13 cellular contexts compared by ENCODE assay signal in genomic region chr3:48405343-48405881, GRCh38. TPM values are rescaled to one million over a fixed set of nuclear protein-coding genes. Genes with fewer than 3 reads are reported as not detected.
DNase-seq lines count a peak whose midpoint lies in the region; ATAC-seq and TF ChIP-seq lines count a peak whose summit lies in the region.
"Had no signal": no experiment of that assay in that cellular context is flagged by ENCODE, and none has a peak within 500 bp of the region (broad histone marks: within the 10 kb centered on the region; RNA-seq: fewer than 3 reads in every experiment).

No MANE protein-coding gene starts in this region.

- H3K4me3 Mint-ChIP-seq in activated naive CD4-positive, alpha-beta T cell treated with anti-CD3 and anti-CD28 coated beads, Interleukin-2, amount 10 ng/mL, durations not matched to agents 7 days and 5 days: no peak overlapping the region
- H3K4me3 Mint-ChIP-seq in natural killer cell treated with Interleukin-12 subunit alpha and Interleukin-12 subunit beta and Interleukin-15 and Interleukin-18, amount 100 ng/mL, for 72 hours: no peak overlapping the region

- H3K27ac Mint-ChIP-seq in activated naive CD4-positive, alpha-beta T cell treated with anti-CD3 and anti-CD28 coated beads, Interleukin-2, amount 10 ng/mL, durations not matched to agents 7 days and 5 days: no peak overlapping the region
- no peak overlapping the region for H3K27ac Mint-ChIP-seq in natural killer cell treated with Interleukin-12 subunit alpha and Interleukin-12 subunit beta and Interleukin-15 and Interleukin-18, amount 100 ng/mL, for 72 hours

- CTCF ChIA-PET in activated naive CD4-positive, alpha-beta T cell treated with anti-CD3 and anti-CD28 coated beads, Interleukin-2, amount 10 ng/mL, durations not matched to agents 7 days and 5 days (lab: Charles Lee): interaction anchor here (1.3 to 7.8 kb wide), 2 partner anchors 29 to 144 kb away, joined by 5 to 170 read pairs; no protein-coding TSS in a partner anchor

- H3K27ac ChIP-seq in dorsolateral prefrontal cortex (peak overlapping the region in 17 of 59 donors; percentile 1 to 78 (median 23)), upper lobe of left lung (no peak overlapping the region)
- H3K27ac ChIP-seq: foreskin keratinocyte, testis had no signal

- no peak for TF ChIP-seq CTCF in dorsolateral prefrontal cortex (IDR thresholded peaks at IDR 0.05 in 54 of 56, conservative IDR thresholded peaks at IDR 0.05 in 2 of 56; ENCODE audit: low read depth in 1 of 56, partially characterized antibody in 56 of 56)
- TF ChIP-seq CTCF in upper lobe of left lung (IDR thresholded peaks at IDR 0.05): no peak

- WGBS in upper lobe of left lung, 2 donors: 82 to 86% methylated on average over 8 to 11 of the region's 13 CpGs

- H3K4me1 ChIP-seq in upper lobe of left lung: no peaks in the 10 kb centered on the region

- intact Hi-C loops in dorsolateral prefrontal cortex (cut with DNase I): no loop called here

- DNase-seq in activated naive CD4-positive, alpha-beta T cell treated with anti-CD3 and anti-CD28 coated beads, Interleukin-2, amount 10 ng/mL, durations not matched to agents 7 days and 5 days: peak; percentile 20
- no peak for DNase-seq in activated naive CD4-positive, alpha-beta T cell treated with anti-CD3 and anti-CD28 coated beads, Interleukin-2, amount 50 U/mL, for 16 hours
- DNase-seq in dorsolateral prefrontal cortex (peak in 8 of 10 donors; percentile 8 to 46 (median 29)), upper lobe of left lung (peak; percentile 19 to 48)
- peak; percentile 46 for DNase-seq in natural killer cell treated with Interleukin-12 subunit alpha and Interleukin-12 subunit beta and Interleukin-15 and Interleukin-18, amount 100 ng/mL, for 72 hours (ENCODE audit: low spot score)
- DNase-seq: DMS 273 treated with DMSO at 0.1 percent for 48 hours, foreskin keratinocyte, MV-4-11, naive B cell had no signal

- H3K36me3 ChIP-seq in upper lobe of left lung: peaks cover 8 to 66% (median 44%) of the 10 kb centered on the region in 4 donors

- no peaks in the 10 kb centered on the region for H3K9me3 ChIP-seq in upper lobe of left lung
- H3K9me3 ChIP-seq: testis had no signal

- H3K4me1 Mint-ChIP-seq in activated naive CD4-positive, alpha-beta T cell treated with anti-CD3 and anti-CD28 coated beads, Interleukin-2, amount 10 ng/mL, durations not matched to agents 7 days and 5 days: no peaks in the 10 kb centered on the region
- peaks cover 0 to 4% of the 10 kb centered on the region in 2 donors for H3K4me1 Mint-ChIP-seq in natural killer cell treated with Interleukin-12 subunit alpha and Interleukin-12 subunit beta and Interleukin-15 and Interleukin-18, amount 100 ng/mL, for 72 hours (ENCODE audit: low read depth in 2 of 2)
- H3K4me1 Mint-ChIP-seq: naive B cell had no signal

- TF ChIP-seq POLR2A in upper lobe of left lung (IDR thresholded peaks at IDR 0.05): no peak

- H3K36me3 Mint-ChIP-seq in activated naive CD4-positive, alpha-beta T cell treated with anti-CD3 and anti-CD28 coated beads, Interleukin-2, amount 10 ng/mL, durations not matched to agents 7 days and 5 days: no peaks in the 10 kb centered on the region
- H3K36me3 Mint-ChIP-seq in natural killer cell treated with Interleukin-12 subunit alpha and Interleukin-12 subunit beta and Interleukin-15 and Interleukin-18, amount 100 ng/mL, for 72 hours: no peaks in the 10 kb centered on the region
- H3K36me3 Mint-ChIP-seq: naive B cell had no signal

- H3K27me3 Mint-ChIP-seq in activated naive CD4-positive, alpha-beta T cell treated with anti-CD3 and anti-CD28 coated beads, Interleukin-2, amount 10 ng/mL, durations not matched to agents 7 days and 5 days: peaks cover 9% of the 10 kb centered on the region
- H3K27me3 Mint-ChIP-seq in natural killer cell treated with Interleukin-12 subunit alpha and Interleukin-12 subunit beta and Interleukin-15 and Interleukin-18, amount 100 ng/mL, for 72 hours: no peaks in the 10 kb centered on the region

- no peaks in the 10 kb centered on the region for H3K27me3 ChIP-seq in dorsolateral prefrontal cortex
- no peaks in the 10 kb centered on the region for H3K27me3 ChIP-seq in upper lobe of left lung
- H3K27me3 ChIP-seq: foreskin keratinocyte, testis had no signal

- TF ChIP-seq EP300 in upper lobe of left lung (IDR thresholded peaks at IDR 0.05): no peak

- H3K4me3 ChIP-seq in dorsolateral prefrontal cortex (no peak overlapping the region), upper lobe of left lung (no peak overlapping the region)
- H3K4me3 ChIP-seq: testis had no signal

- no peaks in the 10 kb centered on the region for H3K9me3 Mint-ChIP-seq in activated naive CD4-positive, alpha-beta T cell treated with anti-CD3 and anti-CD28 coated beads, Interleukin-2, amount 10 ng/mL, durations not matched to agents 7 days and 5 days
- no peaks in the 10 kb centered on the region for H3K9me3 Mint-ChIP-seq in natural killer cell treated with Interleukin-12 subunit alpha and Interleukin-12 subunit beta and Interleukin-15 and Interleukin-18, amount 100 ng/mL, for 72 hours
- H3K9me3 Mint-ChIP-seq: naive B cell had no signal

- no peak for ATAC-seq in natural killer cell treated with Interleukin-12 subunit alpha and Interleukin-12 subunit beta and Interleukin-15 and Interleukin-18, amount 100 ng/mL, for 72 hours
- ATAC-seq in upper lobe of left lung (ENCODE audit: low FRiP score in 2 of 2): no peak
- no peak for ATAC-seq in HG03135 (IDR thresholded peaks at IDR 0.05; ENCODE audit: unreplicated experiment)
- no peak for ATAC-seq in GM18517 (IDR thresholded peaks at IDR 0.05; ENCODE audit: unreplicated experiment)
- no peak for ATAC-seq in HG03521 (IDR thresholded peaks at IDR 0.05; ENCODE audit: unreplicated experiment)
- ATAC-seq: foreskin keratinocyte had no signal

RNA-seq across cellular contexts. Expression of gene PLXNB1, which starts 24.5 kb away (rescaled TPM):
- 100 to 1,000 TPM in 116 of 120 experiments, 10 to 100 TPM in 4; 88.5 to 492 (median 177) TPM for total RNA-seq in dorsolateral prefrontal cortex
- 1 to 10 TPM; 5.9 to 9.6 TPM for total RNA-seq in natural killer cell treated with Interleukin-12 subunit alpha and Interleukin-12 subunit beta and Interleukin-15 and Interleukin-18, amount 100 ng/mL, for 72 hours
- 100 to 1,000 TPM in 4 of 6 donors, 10 to 100 TPM in 2; 91.2 to 588 (median 123) TPM for total RNA-seq in upper lobe of left lung

RNA-seq across cellular contexts. Expression of gene FBXW12, which starts 33.4 kb away (rescaled TPM):
- total RNA-seq in dorsolateral prefrontal cortex (1 to 10 TPM in 107 of 120 experiments, under 1 TPM in 13; 0.40 to 4.1 (median 1.8) TPM), upper lobe of left lung (not detected)
- not detected for total RNA-seq in natural killer cell treated with Interleukin-12 subunit alpha and Interleukin-12 subunit beta and Interleukin-15 and Interleukin-18, amount 100 ng/mL, for 72 hours
- total RNA-seq: foreskin keratinocyte had no signal

RNA-seq across cellular contexts. Expression of gene CCDC51, which starts 34.5 kb away (rescaled TPM):
- 10 to 100 TPM in 60 of 120 experiments, 1 to 10 TPM in 60; 5.5 to 17.7 (median 10.0) TPM for total RNA-seq in dorsolateral prefrontal cortex
- total RNA-seq in natural killer cell treated with Interleukin-12 subunit alpha and Interleukin-12 subunit beta and Interleukin-15 and Interleukin-18, amount 100 ng/mL, for 72 hours: 10 to 100 TPM; 13.0 to 23.3 TPM
- total RNA-seq in upper lobe of left lung: 10 to 100 TPM in 5 of 6 donors, 1 to 10 TPM in 1; 6.3 to 18.2 (median 13.2) TPM

RNA-seq across cellular contexts. Expression of gene TMA7, which starts 34.6 kb away (rescaled TPM):
- 100 to 1,000 TPM; 127 to 251 (median 193) TPM for total RNA-seq in dorsolateral prefrontal cortex
- total RNA-seq in natural killer cell treated with Interleukin-12 subunit alpha and Interleukin-12 subunit beta and Interleukin-15 and Interleukin-18, amount 100 ng/mL, for 72 hours: 100 to 1,000 TPM; 202 to 217 TPM
- total RNA-seq in upper lobe of left lung: 100 to 1,000 TPM; 115 to 282 (median 163) TPM

RNA-seq across cellular contexts. Expression of gene ATRIP, which starts 41.1 kb away (rescaled TPM):
- total RNA-seq in dorsolateral prefrontal cortex (10 to 100 TPM in 5 of 120 experiments, 1 to 10 TPM in 115; 3.5 to 10.4 (median 6.0) TPM), upper lobe of left lung (10 to 100 TPM in 1 of 6 donors, 1 to 10 TPM in 5; 5.1 to 10.5 (median 6.5) TPM)
- 10 to 100 TPM; 14.0 to 26.2 TPM for total RNA-seq in natural killer cell treated with Interleukin-12 subunit alpha and Interleukin-12 subunit beta and Interleukin-15 and Interleukin-18, amount 100 ng/mL, for 72 hours

Comparison
In these comparisons a context has a peak if more than half of its experiments do, and no peak if none do; other contexts are left out.
1. RNA of gene PLXNB1, which starts 24.5 kb away (total RNA-seq): 88.5 to 492 TPM in dorsolateral prefrontal cortex and 91.2 to 588 TPM in upper lobe of left lung; 5.9 to 9.6 TPM in natural killer cell treated with Interleukin-12 subunit alpha and Interleukin-12 subunit beta and Interleukin-15 and Interleukin-18, amount 100 ng/mL, for 72 hours; every median in the first group is over 4 times any median in the second.